1 cellular context compared by ENCODE assay signal in genomic region chr20:58893355-58894151, GRCh38.
TF ChIP-seq lines count a peak whose summit lies in the region.

No MANE protein-coding gene starts in this region.

TF ChIP-seq in K562, 482 proteins besides CTCF, POLR2A, EP300 and RAD21 (continued from another document and continues in another):
- TF ChIP-seq TFAM (CRISPR knock-in tag; conservative IDR thresholded peaks at IDR 0.05) (no peak), PRMT5 (CRISPR knock-in tag; IDR thresholded peaks at IDR 0.05) (no peak), ARID1B (IDR thresholded peaks at IDR 0.05) (0 out of 2 replicates have a peak, but pooled peaks have one; percentile 9), STAT5A (IDR thresholded peaks at IDR 0.05; ENCODE audit: borderline replicate concordance, low read length) (no peak), HNRNPL (IDR thresholded peaks at IDR 0.05; ENCODE audit: low read depth, low read length) (no peak), ZNF518B (CRISPR knock-in tag; IDR thresholded peaks at IDR 0.05) (no peak), MTA3 (IDR thresholded peaks at IDR 0.05; ENCODE audit: borderline replicate concordance) (no peak), KDM1A (IDR thresholded peaks at IDR 0.05) (0 out of 4 replicates have a peak, but pooled peaks of 1 of the 2 experiments have one; percentile 50), NFYB (IDR thresholded peaks at IDR 0.05; ENCODE audit: extremely low read depth, insufficient read length) (no peak), BRF2 (IDR thresholded peaks at IDR 0.05; ENCODE audit: borderline replicate concordance, insufficient read depth, insufficient read length) (no peak), CREM (IDR thresholded peaks at IDR 0.05; ENCODE audit: low read depth) (peak; percentile 77), FOXK1 (CRISPR knock-in tag; IDR thresholded peaks at IDR 0.05; ENCODE audit: borderline replicate concordance) (no peak), CAMTA2 (CRISPR knock-in tag; conservative IDR thresholded peaks at IDR 0.05) (no peak), ATF7 (IDR thresholded peaks at IDR 0.05) (peak; percentile 34; the same call in 1 of the 2 replicates), NEUROD1 (IDR thresholded peaks at IDR 0.05; ENCODE audit: borderline replicate concordance, low read depth, low read length, partially characterized antibody) (no peak), AFF4 (CRISPR knock-in tag; IDR thresholded peaks at IDR 0.05) (0 out of 2 replicates have a peak, but pooled peaks have one; percentile 34), ZNF407 (IDR thresholded peaks at IDR 0.05; ENCODE audit: low read depth) (no peak), SMAD4 (CRISPR knock-in tag; conservative IDR thresholded peaks at IDR 0.05) (no peak), RBM17 (IDR thresholded peaks at IDR 0.05; ENCODE audit: borderline replicate concordance, low read depth, low read length) (no peak), MECOM (CRISPR knock-in tag; IDR thresholded peaks at IDR 0.05) (no peak), CSDE1 (IDR thresholded peaks at IDR 0.05) (no peak), ZNF316 (IDR thresholded peaks at IDR 0.05) (peak; percentile 31; the same call in 1 of the 2 replicates), ZNF561 (CRISPR knock-in tag; conservative IDR thresholded peaks at IDR 0.05) (no peak), ZNF644 (tag; IDR thresholded peaks at IDR 0.05; ENCODE audit: low read depth) (no peak), POLR2AphosphoS5 (IDR thresholded peaks at IDR 0.05; ENCODE audit: control insufficient read depth, insufficient read depth, low read depth, low read length) (peak; percentile 23; the same call in 1 of the 2 replicates), ZFP36 (IDR thresholded peaks at IDR 0.05; ENCODE audit: low read depth, low read length, partially characterized antibody) (no peak), ATF2 (CRISPR knock-in tag; IDR thresholded peaks at IDR 0.05) (no peak), BHLHE40 (IDR thresholded peaks at IDR 0.05; ENCODE audit: low read length) (no peak), ZNF175 (CRISPR knock-in tag; IDR thresholded peaks at IDR 0.05; ENCODE audit: low read depth) (no peak), SNRNP70 (optimal IDR thresholded peaks at IDR 0.05; ENCODE audit: low read depth, low read length) (no peak), IRF9 (tag; IDR thresholded peaks at IDR 0.05) (no peak), DPF2 (IDR thresholded peaks at IDR 0.05) (peak; percentile 45; the same call in 1 of the 2 replicates), ETS2 (tag; IDR thresholded peaks at IDR 0.05; ENCODE audit: borderline replicate concordance, poor library complexity, severe bottlenecking) (no peak), EWSR1 (IDR thresholded peaks at IDR 0.05; ENCODE audit: borderline replicate concordance, low read depth, partially characterized antibody) (no peak), THAP7 (CRISPR knock-in tag; IDR thresholded peaks at IDR 0.05) (no peak), ZNF23 (CRISPR knock-in tag; IDR thresholded peaks at IDR 0.05) (no peak), POU5F1 (IDR thresholded peaks at IDR 0.05; ENCODE audit: borderline replicate concordance, low read depth, low read length, partially characterized antibody) (no peak), ATF3 (IDR thresholded peaks at IDR 0.05) (peak; percentile 56), ATF3 (CRISPR knock-in tag; conservative IDR thresholded peaks at IDR 0.05) (no peak), CEBPB (tag; IDR thresholded peaks at IDR 0.05) (peak; percentile 21; the same call in 1 of the 2 replicates)
